Comparison of ENCODE assay signal across 27 cellular contexts in genomic region chr9:72462340-72462739, GRCh38. TPM values are rescaled to one million over a fixed set of nuclear protein-coding genes. Genes with fewer than 3 reads are reported as not detected.
DNase-seq lines count a peak whose midpoint lies in the region; ATAC-seq and TF ChIP-seq lines count a peak whose summit lies in the region.
"Had no signal": no experiment of that assay in that cellular context is flagged by ENCODE, and none has a peak within 500 bp of the region (broad histone marks: within the 10 kb centered on the region; RNA-seq: fewer than 3 reads in every experiment).

No MANE protein-coding gene starts in this region.

- no CpG with 5 or more reads among the region's 2 CpGs for WGBS in trophoblast cell (ENCODE audit: extremely low coverage, insufficient coverage, insufficient read length)

- no peak overlapping the region for H3K9ac ChIP-seq in adipocyte (ENCODE audit: low read length)
- no peak overlapping the region for H3K9ac ChIP-seq in trophoblast cell (ENCODE audit: low read length)

- H3K23ac ChIP-seq in trophoblast cell (ENCODE audit: low read length) = no peak overlapping the region

- H3K27ac ChIP-seq in trophoblast cell (ENCODE audit: low read depth, low read length) = no peak overlapping the region
- H3K27ac ChIP-seq: dorsolateral prefrontal cortex, ovary, right atrium auricular region, SJCRH30, testis, vagina had no signal

- H2BK120ac ChIP-seq in trophoblast cell (ENCODE audit: insufficient read depth, low read length, poor library complexity) = no peak overlapping the region

- no peaks in the 10 kb centered on the region for H3K9me3 ChIP-seq in adipocyte (ENCODE audit: control insufficient read depth, low read length)
- H3K9me3 ChIP-seq in trophoblast cell (ENCODE audit: insufficient read depth, low read depth, low read length) = no peaks in the 10 kb centered on the region
- H3K9me3 ChIP-seq: ovary, right atrium auricular region, SJCRH30, testis, vagina had no signal

- DNase-seq in EL (peak; percentile 49), adipocyte (ENCODE audit: low read depth) (peak; percentile 41), fibroblast of pulmonary artery (ENCODE audit: low read depth) (peak; percentile 67), trophoblast cell (peak; percentile 34 to 88), germinal center (ENCODE audit: low spot score) (no peak), C1 segment of cervical spinal cord (lab: John Stamatoyannopoulos, UW) (no peak)
- DNase-seq in activated naive CD4-positive, alpha-beta T cell treated with Interleukin-2 at 50 U/mL for 16 hours = no peak
- DNase-seq: activated gamma-delta T cell treated with Interleukin-2 at 50 U/mL for 16 hours; activated T-cell treated with anti-CD3 and anti-CD28 coated beads, Interleukin-2, amount 50 U/mL, for 24 hours; caudate nucleus; CD4-positive, alpha-beta T cell; DMS153; dorsolateral prefrontal cortex; GDM1; head of caudate nucleus; KG1; left colon; naive thymus-derived CD4-positive, alpha-beta T cell; NCI-H526 treated with DMSO at 0.1 percent for 48 hours; ovary; SJCRH30; stimulated activated CD4-positive, alpha-beta T cell treated with anti-CD3 and anti-CD28 coated beads, Interleukin-4, amount 100 ng/mL, for 24 hours; stimulated activated naive CD4-positive, alpha-beta T cell; testis had no signal

- TF ChIP-seq CTCF in fibroblast of pulmonary artery (IDR thresholded peaks at IDR 0.05; ENCODE audit: low read length, missing control alignments) = no peak

- H4K12ac ChIP-seq in trophoblast cell (ENCODE audit: low read depth, low read length) = no peak overlapping the region

- no peak overlapping the region for H3K18ac ChIP-seq in trophoblast cell (ENCODE audit: low read length)

- no peak overlapping the region for H3K4me3 ChIP-seq in adipocyte (ENCODE audit: low read length)
- no peak overlapping the region for H3K4me3 ChIP-seq in fibroblast of pulmonary artery (replicated peaks; ENCODE audit: low read depth, low read length)
- H3K4me3 ChIP-seq in trophoblast cell (ENCODE audit: low read depth, low read length) = no peak overlapping the region
- H3K4me3 ChIP-seq: dorsolateral prefrontal cortex, ovary, right atrium auricular region, SJCRH30, testis, vagina had no signal

- no peak overlapping the region for H2AK5ac ChIP-seq in trophoblast cell (ENCODE audit: low read length)

- H2BK5ac ChIP-seq in trophoblast cell (ENCODE audit: low read depth, low read length, poor library complexity) = no peak overlapping the region

- H3K4me2 ChIP-seq in trophoblast cell (ENCODE audit: low read length) = no peak overlapping the region

- H3K36me3 ChIP-seq in adipocyte (ENCODE audit: control insufficient read depth, insufficient read depth, low read length, severe bottlenecking) = no peaks in the 10 kb centered on the region
- H3K36me3 ChIP-seq in trophoblast cell (ENCODE audit: control insufficient read depth in 1 of 2, insufficient read depth in 2 of 2, low read length in 2 of 2) = no peaks in the 10 kb centered on the region
- H3K36me3 ChIP-seq: ovary, right atrium auricular region, SJCRH30, vagina had no signal

- no peak overlapping the region for H3K14ac ChIP-seq in trophoblast cell (ENCODE audit: low read length)

- no peak overlapping the region for H3K4ac ChIP-seq in trophoblast cell (ENCODE audit: low read depth, low read length)

- no peak overlapping the region for H4K8ac ChIP-seq in trophoblast cell (ENCODE audit: low read depth, low read length)

- no peak overlapping the region for H2AFZ ChIP-seq in trophoblast cell (ENCODE audit: insufficient read depth, low read length, poor library complexity)

- H3K27me3 ChIP-seq in adipocyte (replicated peaks; ENCODE audit: control insufficient read depth, insufficient read depth, low read length) (no peaks in the 10 kb centered on the region), trophoblast cell (ENCODE audit: insufficient read depth, low read length) (no peaks in the 10 kb centered on the region)
- H3K27me3 ChIP-seq: dorsolateral prefrontal cortex, ovary, right atrium auricular region, SJCRH30, testis, vagina had no signal

- H3K79me1 ChIP-seq in trophoblast cell (ENCODE audit: low read length) = no peaks in the 10 kb centered on the region

- H3K4me1 ChIP-seq in adipocyte (ENCODE audit: control insufficient read depth, insufficient read depth, low read length) (no peaks in the 10 kb centered on the region), trophoblast cell (ENCODE audit: control insufficient read depth in 1 of 2, insufficient read depth in 2 of 2, low read length in 2 of 2) (peaks cover 0 to 2% of the 10 kb centered on the region in 2 experiments)
- H3K4me1 ChIP-seq: right atrium auricular region, testis, vagina had no signal

- no peak overlapping the region for H2BK12ac ChIP-seq in trophoblast cell (ENCODE audit: low read length)

- no peak for ATAC-seq in HG02973 (IDR thresholded peaks at IDR 0.05; ENCODE audit: unreplicated experiment)
- ATAC-seq: left colon; naive thymus-derived CD4-positive, alpha-beta T cell had no signal

- H4K91ac ChIP-seq in trophoblast cell (ENCODE audit: low read depth, low read length) = peak overlapping the region; percentile 14

- no peaks in the 10 kb centered on the region for H3K79me2 ChIP-seq in trophoblast cell (ENCODE audit: control insufficient read depth, insufficient read depth, low read length, poor library complexity)

RNA-seq across cellular contexts. Expression of gene TMC1, which starts 59.1 kb away (rescaled TPM):
- polyA plus RNA-seq in trophoblast cell (2013) = 0.03 and 0.04 TPM in 2 replicates
- polyA plus RNA-seq: naive thymus-derived CD4-positive, alpha-beta T cell had no signal

Comparison
In these comparisons a context has a peak if more than half of its experiments do, and no peak if none do; other contexts are left out.
1. DNase-seq: peak in EL (single experiment), adipocyte (single experiment), fibroblast of pulmonary artery (single experiment) and trophoblast cell (2 of 2); none in germinal center (single experiment), C1 segment of cervical spinal cord (0 of 14) and activated naive CD4-positive, alpha-beta T cell treated with Interleukin-2 at 50 U/mL for 16 hours (single experiment).